1 cellular context compared by ENCODE assay signal in genomic region chr16:27549607-27549856, GRCh38.
A peak's percentile ranks its signal among the peaks of the same experiment; 100 is the strongest.
TF ChIP-seq lines count a peak whose summit lies in the region.

No MANE protein-coding gene starts in this region.

TF ChIP-seq in HepG2, 621 proteins besides CTCF, POLR2A, EP300 and RAD21 (continued from another document and continues in another):
- TF ChIP-seq NFAT5 (CRISPR knock-in tag; IDR thresholded peaks at IDR 0.05) (no peak), NCOA1 (CRISPR knock-in tag; IDR thresholded peaks at IDR 0.05) (0 out of 2 replicates have a peak, but pooled peaks have one; percentile 65), PLRG1 (conservative IDR thresholded peaks at IDR 0.05) (no peak), ZFP36L2 (CRISPR knock-in tag; IDR thresholded peaks at IDR 0.05) (peak; percentile 47; the same call in 1 of the 2 replicates), RXRB (CRISPR knock-in tag; IDR thresholded peaks at IDR 0.05; ENCODE audit: borderline replicate concordance) (no peak), ZBTB21 (CRISPR knock-in tag; IDR thresholded peaks at IDR 0.05) (no peak), CREBL2 (CRISPR knock-in tag; IDR thresholded peaks at IDR 0.05; ENCODE audit: borderline replicate concordance) (0 out of 2 replicates have a peak, but pooled peaks have one; percentile 30), ZNF850 (CRISPR knock-in tag; conservative IDR thresholded peaks at IDR 0.05) (no peak), ZNF512B (CRISPR knock-in tag; IDR thresholded peaks at IDR 0.05; ENCODE audit: borderline replicate concordance) (no peak), MYC (CRISPR knock-in tag; IDR thresholded peaks at IDR 0.05; ENCODE audit: borderline replicate concordance) (peak; percentile 43; the same call in 1 of the 2 replicates), MXD1 (CRISPR knock-in tag; IDR thresholded peaks at IDR 0.05) (no peak), ZNF546 (CRISPR knock-in tag; conservative IDR thresholded peaks at IDR 0.05) (0 out of 2 replicates have a peak, but pooled peaks have one; percentile 89), ZBTB42 (CRISPR knock-in tag; IDR thresholded peaks at IDR 0.05) (no peak), ZFP36 (IDR thresholded peaks at IDR 0.05; ENCODE audit: borderline replicate concordance, low read depth, low read length, partially characterized antibody) (no peak), ZNF296 (CRISPR knock-in tag; conservative IDR thresholded peaks at IDR 0.05) (no peak), ZNF670 (CRISPR knock-in tag; IDR thresholded peaks at IDR 0.05; ENCODE audit: borderline replicate concordance) (no peak), CEBPZ (IDR thresholded peaks at IDR 0.05; ENCODE audit: low read length) (no peak), ZNF704 (CRISPR knock-in tag; IDR thresholded peaks at IDR 0.05; ENCODE audit: borderline replicate concordance) (no peak), ZNF577 (CRISPR knock-in tag; IDR thresholded peaks at IDR 0.05; ENCODE audit: borderline replicate concordance, low read depth) (no peak), CERS6 (CRISPR knock-in tag; IDR thresholded peaks at IDR 0.05) (no peak), ISX (CRISPR knock-in tag; conservative IDR thresholded peaks at IDR 0.05) (no peak; the same call in 1 of the 2 replicates), SRSF4 (IDR thresholded peaks at IDR 0.05; ENCODE audit: low read depth, low read length, poor library complexity, severe bottlenecking) (no peak), IRF2 (CRISPR knock-in tag; IDR thresholded peaks at IDR 0.05) (no peak), ZNF331 (CRISPR knock-in tag; IDR thresholded peaks at IDR 0.05) (no peak), THYN1 (CRISPR knock-in tag; IDR thresholded peaks at IDR 0.05; ENCODE audit: borderline replicate concordance, low read depth) (no peak), REL (CRISPR knock-in tag; conservative IDR thresholded peaks at IDR 0.05) (no peak), TBP (CRISPR knock-in tag; IDR thresholded peaks at IDR 0.05) (no peak), MIER2 (CRISPR knock-in tag; IDR thresholded peaks at IDR 0.05) (no peak), ZSCAN22 (CRISPR knock-in tag; IDR thresholded peaks at IDR 0.05) (no peak), ZNF605 (CRISPR knock-in tag; IDR thresholded peaks at IDR 0.05) (no peak), ZBTB14 (CRISPR knock-in tag; IDR thresholded peaks at IDR 0.05) (no peak), ZNF20 (CRISPR knock-in tag; IDR thresholded peaks at IDR 0.05) (no peak), ZKSCAN5 (CRISPR knock-in tag; IDR thresholded peaks at IDR 0.05) (no peak), RELA (CRISPR knock-in tag; IDR thresholded peaks at IDR 0.05) (no peak), ZUFSP (CRISPR knock-in tag; IDR thresholded peaks at IDR 0.05; ENCODE audit: borderline replicate concordance) (no peak), ETV6 (CRISPR knock-in tag; conservative IDR thresholded peaks at IDR 0.05) (peak; percentile 70; the same call in 1 of the 2 replicates), MAFK (conservative IDR thresholded peaks at IDR 0.05 in 1 of 2, IDR thresholded peaks at IDR 0.05 in 1 of 2; ENCODE audit: low read length in 2 of 2) (no peak), ZKSCAN1 (IDR thresholded peaks at IDR 0.05; ENCODE audit: low read length) (no peak), DDIT3 (CRISPR knock-in tag; IDR thresholded peaks at IDR 0.05) (no peak), ZBTB3 (CRISPR knock-in tag; IDR thresholded peaks at IDR 0.05; ENCODE audit: borderline replicate concordance, low read depth) (no peak), RFXAP (CRISPR knock-in tag; IDR thresholded peaks at IDR 0.05; ENCODE audit: borderline replicate concordance) (no peak), ZNF597 (CRISPR knock-in tag; IDR thresholded peaks at IDR 0.05) (no peak), KAT2B (IDR thresholded peaks at IDR 0.05; ENCODE audit: borderline replicate concordance, low read depth, low read length) (no peak), ZBTB7A (CRISPR knock-in tag; IDR thresholded peaks at IDR 0.05) (no peak), ZNF234 (CRISPR knock-in tag; conservative IDR thresholded peaks at IDR 0.05) (no peak), NR2F2 (IDR thresholded peaks at IDR 0.05; ENCODE audit: borderline replicate concordance, low read depth) (no peak), SOX13 (IDR thresholded peaks at IDR 0.05) (no peak), SOX13 (CRISPR knock-in tag; conservative IDR thresholded peaks at IDR 0.05 in 1 of 2, IDR thresholded peaks at IDR 0.05 in 1 of 2) (no peak), SIN3B (IDR thresholded peaks at IDR 0.05; ENCODE audit: low read length) (no peak), ZNF737 (CRISPR knock-in tag; IDR thresholded peaks at IDR 0.05; ENCODE audit: borderline replicate concordance) (no peak)
